19 cellular contexts compared by ENCODE assay signal in genomic region chr4:4758708-4759107, GRCh38.
DNase-seq lines count a peak whose midpoint lies in the region; ATAC-seq, FAIRE-seq and TF ChIP-seq lines count a peak whose summit lies in the region.
"Had no signal": no experiment of that assay in that cellular context is flagged by ENCODE, and none has a peak within 500 bp of the region (broad histone marks: within the 10 kb centered on the region; RNA-seq: fewer than 3 reads in every experiment).

No MANE protein-coding gene starts in this region.

- H3K36me3 Mint-ChIP-seq in glutamatergic neuron (ENCODE audit: unreplicated experiment), result no peaks in the 10 kb centered on the region
- H3K36me3 Mint-ChIP-seq in CD4-positive, alpha-beta memory T cell, result peaks cover 0 to 2% of the 10 kb centered on the region in 2 donors

- POLR2A ChIA-PET in CD4-positive, alpha-beta memory T cell (lab: Charles Lee; ENCODE audit: partially characterized antibody), result no interaction called here

- no peak overlapping the region for H3K4me3 ChIP-seq in CD4-positive, alpha-beta memory T cell (ENCODE audit: low read length in 2 of 2)
- H3K4me3 ChIP-seq: hepatocyte had no signal

- DNase-seq in glutamatergic neuron (no peak), RCC 7860 (ENCODE audit: low spot score) (no peak)
- DNase-seq in CD4-positive, alpha-beta memory T cell, result no peak
- DNase-seq in stimulated activated CD4-positive, alpha-beta T cell treated with anti-CD3 and anti-CD28 coated beads, Interleukin-4, amount 100 ng/mL, for 1 hour, result no peak
- DNase-seq: activated CD4-positive, alpha-beta T cell treated with anti-CD3 and anti-CD28 coated beads for 36 hours; BE2C; effector memory CD4-positive, alpha-beta T cell; Kasumi-1; NCI-H1436; SIG-M5; T1000 had no signal

- peaks cover 8% of the 10 kb centered on the region for H3K4me1 ChIP-seq in CD4-positive, alpha-beta memory T cell (ENCODE audit: insufficient read depth, low read length)

- H3K9me3 ChIP-seq in CD4-positive, alpha-beta memory T cell (ENCODE audit: control insufficient read depth in 1 of 2, low read length in 2 of 2), result no peaks in the 10 kb centered on the region
- H3K9me3 ChIP-seq: BE2C, neutrophil had no signal

- H3K27me3 ChIP-seq in CD4-positive, alpha-beta memory T cell (ENCODE audit: insufficient read depth, low read length), result no peaks in the 10 kb centered on the region
- H3K27me3 ChIP-seq: hepatocyte had no signal

- CTCF ChIA-PET in CD4-positive, alpha-beta memory T cell (lab: Charles Lee; ENCODE audit: partially characterized antibody), result no interaction called here

- peaks cover 11% of the 10 kb centered on the region for H3K4me1 Mint-ChIP-seq in glutamatergic neuron (ENCODE audit: low read depth, unreplicated experiment)
- H3K4me1 Mint-ChIP-seq in CD4-positive, alpha-beta memory T cell, result peaks cover 2 to 11% (median 10%) of the 10 kb centered on the region in 4 donors

- H3K27ac ChIP-seq in CD4-positive, alpha-beta memory T cell (ENCODE audit: low read depth, low read length), result no peak overlapping the region
- H3K27ac ChIP-seq: hepatocyte, neutrophil had no signal

- peaks cover 4% of the 10 kb centered on the region for H3K27me3 Mint-ChIP-seq in glutamatergic neuron (ENCODE audit: unreplicated experiment)
- peaks cover 2% of the 10 kb centered on the region in 2 donors for H3K27me3 Mint-ChIP-seq in CD4-positive, alpha-beta memory T cell
- H3K27me3 Mint-ChIP-seq: activated naive CD8-positive, alpha-beta T cell had no signal

- peak; percentile 40 for ATAC-seq in GM18511 (IDR thresholded peaks at IDR 0.05; ENCODE audit: unreplicated experiment)
- peak; percentile 37 for ATAC-seq in GM21390 (IDR thresholded peaks at IDR 0.05; ENCODE audit: unreplicated experiment)
- peak; percentile 39 for ATAC-seq in HG03045 (IDR thresholded peaks at IDR 0.05; ENCODE audit: unreplicated experiment)
- ATAC-seq: activated CD4-positive, alpha-beta T cell treated with anti-CD3 and anti-CD28 coated beads for 36 hours had no signal

- no peak overlapping the region for H3K27ac Mint-ChIP-seq in glutamatergic neuron (ENCODE audit: unreplicated experiment)
- no peak overlapping the region for H3K27ac Mint-ChIP-seq in CD4-positive, alpha-beta memory T cell
- H3K27ac Mint-ChIP-seq: activated CD4-positive, alpha-beta T cell treated with anti-CD3 and anti-CD28 coated beads for 36 hours; activated naive CD8-positive, alpha-beta T cell had no signal

- TF ChIP-seq CTCF in glutamatergic neuron (IDR thresholded peaks at IDR 0.05; ENCODE audit: partially characterized antibody, unreplicated experiment), result no peak

- intact Hi-C loops in CD4-positive, alpha-beta memory T cell (cut with micrococcal nuclease), result no loop called here

- H3K36me3 ChIP-seq in CD4-positive, alpha-beta memory T cell (ENCODE audit: insufficient read depth, low read length), result no peaks in the 10 kb centered on the region
- H3K36me3 ChIP-seq: BE2C, neutrophil had no signal

- H3K4me3 Mint-ChIP-seq in glutamatergic neuron (ENCODE audit: unreplicated experiment), result peak overlapping the region; percentile 55
- H3K4me3 Mint-ChIP-seq in CD4-positive, alpha-beta memory T cell, result no peak overlapping the region
- H3K4me3 Mint-ChIP-seq: activated CD4-positive, alpha-beta T cell treated with anti-CD3 and anti-CD28 coated beads for 36 hours; activated naive CD8-positive, alpha-beta T cell had no signal

- H3K9me3 Mint-ChIP-seq in glutamatergic neuron (ENCODE audit: unreplicated experiment), result peaks cover 2% of the 10 kb centered on the region
- peaks cover 0 to 4% (median 0%) of the 10 kb centered on the region in 8 donors for H3K9me3 Mint-ChIP-seq in CD4-positive, alpha-beta memory T cell

- FAIRE-seq in RCC 7860 (lab: Jason Lieb, UNC), result no peak
- FAIRE-seq: bronchial epithelial cell, H1 had no signal
